In genomic region chr9:33633621-33634020, GRCh38 we compare ENCODE assay signal across 14 cellular contexts.
DNase-seq lines count a peak whose midpoint lies in the region; ATAC-seq and TF ChIP-seq lines count a peak whose summit lies in the region.
"Had no signal": no experiment of that assay in that cellular context is flagged by ENCODE, and none has a peak within 500 bp of the region (broad histone marks: within the 10 kb centered on the region; RNA-seq: fewer than 3 reads in every experiment).

No MANE protein-coding gene starts in this region.

- no peaks in the 10 kb centered on the region for H3K36me3 Mint-ChIP-seq in nephron (ENCODE audit: low read depth)
- H3K36me3 Mint-ChIP-seq: CD4-positive, CD25-positive, alpha-beta regulatory T cell; CD8-positive, alpha-beta T cell had no signal

- peak; percentile 65 to 80 for DNase-seq in NCI-H524 (lab: John Stamatoyannopoulos, UW)
- DNase-seq in SJCRH30 = peak; percentile 68 to 86
- no peak for DNase-seq in CD1c-positive myeloid dendritic cell (ENCODE audit: extremely low spot score)
- no peak for DNase-seq in stimulated activated CD4-positive, alpha-beta T cell treated with anti-CD3 and anti-CD28 coated beads, Interleukin-15, amount 100 ng/mL, for 24 hours
- DNase-seq: C1 segment of cervical spinal cord; Caco-2; CD4-positive, CD25-positive, alpha-beta regulatory T cell; CD8-positive, alpha-beta T cell; DMS153; DND-41; H7; HCEC 1CT had no signal

- H3K36me3 ChIP-seq in SJCRH30 = no peaks in the 10 kb centered on the region

- H3K4me3 ChIP-seq in SJCRH30 = no peak overlapping the region

- no peak for TF ChIP-seq CTCF in nephron (IDR thresholded peaks at IDR 0.05; ENCODE audit: unreplicated experiment in 3 of 3)

- H3K27me3 Mint-ChIP-seq in nephron (ENCODE audit: low read depth) = peaks cover 19% of the 10 kb centered on the region

- no peaks in the 10 kb centered on the region for H3K9me3 ChIP-seq in SJCRH30 (replicated peaks)
- H3K9me3 ChIP-seq: Caco-2 had no signal

- H3K4me1 ChIP-seq in SJCRH30 = peaks cover 10% of the 10 kb centered on the region
- H3K4me1 ChIP-seq: Caco-2 had no signal

- peaks cover 31% of the 10 kb centered on the region for H3K4me1 Mint-ChIP-seq in nephron

- no peak overlapping the region for H3K27ac ChIP-seq in SJCRH30

- ATAC-seq in HG02759 (IDR thresholded peaks at IDR 0.05; ENCODE audit: unreplicated experiment) = no peak
- ATAC-seq: CD8-positive, alpha-beta T cell had no signal

- peak overlapping the region; percentile 23 to 78 (median 44) for H3K27ac Mint-ChIP-seq in nephron
- H3K27ac Mint-ChIP-seq: CD4-positive, CD25-positive, alpha-beta regulatory T cell; CD8-positive, alpha-beta T cell had no signal

- H3K4me3 Mint-ChIP-seq in nephron = no peak overlapping the region
- H3K4me3 Mint-ChIP-seq: CD4-positive, CD25-positive, alpha-beta regulatory T cell; CD8-positive, alpha-beta T cell had no signal

- no peaks in the 10 kb centered on the region for H3K9me3 Mint-ChIP-seq in nephron
- H3K9me3 Mint-ChIP-seq: CD8-positive, alpha-beta T cell had no signal

- H3K27me3 ChIP-seq in SJCRH30 = no peaks in the 10 kb centered on the region

Comparison
In these comparisons a context has a peak if more than half of its experiments do, and no peak if none do; other contexts are left out.
1. DNase-seq: peak in NCI-H524 (2 of 2) and SJCRH30 (2 of 2); none in CD1c-positive myeloid dendritic cell (single experiment) and stimulated activated CD4-positive, alpha-beta T cell treated with anti-CD3 and anti-CD28 coated beads, Interleukin-15, amount 100 ng/mL, for 24 hours (single experiment).